ENCODE assay signal across 15 cellular contexts in the genomic region with DNA sequence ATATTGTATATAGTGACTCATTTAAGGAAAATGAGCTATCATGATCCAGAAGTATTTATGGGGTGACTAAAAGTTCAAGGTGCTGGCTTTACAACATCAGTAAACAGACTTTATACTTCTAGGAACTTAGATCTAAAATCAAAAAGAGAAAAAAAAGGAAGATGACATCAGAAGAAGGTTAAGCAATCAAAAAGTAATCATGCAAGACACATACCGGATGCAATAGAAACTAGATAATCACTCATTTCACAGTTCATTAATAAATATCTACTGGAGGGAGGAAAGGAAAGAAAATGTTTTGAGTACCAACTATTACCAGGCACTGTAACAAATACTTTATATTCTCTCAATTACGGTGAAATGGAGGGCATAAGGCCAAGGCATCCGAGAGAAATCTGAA.
DNase-seq lines count a peak whose midpoint lies in the region; ATAC-seq and TF ChIP-seq lines count a peak whose summit lies in the region.
"Had no signal": no experiment of that assay in that cellular context is flagged by ENCODE, and none has a peak within 500 bp of the region (broad histone marks: within the 10 kb centered on the region; RNA-seq: fewer than 3 reads in every experiment).

No MANE protein-coding gene starts in this region.

- DNase-seq in NOMO-1 treated with DMSO at 0.1 percent for 48 hours (lab: John Stamatoyannopoulos, UW; ENCODE audit: unreplicated experiment) (peak; percentile 54), NOMO-1 treated with dmso at 0.1 percent for 144 hours (lab: John Stamatoyannopoulos, UW; ENCODE audit: unreplicated experiment) (no peak), NCI-H226 (peak; percentile 53), fibroblast of gingiva (ENCODE audit: low read depth) (peak; percentile 9), renal cortical epithelial cell (ENCODE audit: low read depth) (peak; percentile 95), dorsolateral prefrontal cortex (no peak), SW480 (ENCODE audit: low spot score) (no peak)
- DNase-seq: 8988T; activated CD4-positive, alpha-beta T cell treated with anti-CD3 and anti-CD28 coated beads, Interleukin-2, amount 50 U/mL, for 48 hours; DND-41; effector CD8-positive, alpha-beta T cell; NCI-H524 treated with DMSO at 0.1 percent for 48 hours had no signal

- no peak for ATAC-seq in GM19455 (IDR thresholded peaks at IDR 0.05; ENCODE audit: unreplicated experiment)
- ATAC-seq: stimulated activated memory B cell treated with anti-CD40 and anti-IgM and Interleukin-4, amounts not matched to agents 10 μg/mL and 1 μg/mL and 100 μg/mL, for 72 hours had no signal

- intact Hi-C loops in dorsolateral prefrontal cortex (cut with DNase I): no loop called here

- no peaks in the 10 kb centered on the region for H3K27me3 ChIP-seq in dorsolateral prefrontal cortex
- H3K27me3 ChIP-seq: neural progenitor cell had no signal

- H3K4me3 ChIP-seq in dorsolateral prefrontal cortex: no peak overlapping the region
- H3K4me3 ChIP-seq: neural progenitor cell had no signal

- TF ChIP-seq CTCF in dorsolateral prefrontal cortex (IDR thresholded peaks at IDR 0.05 in 54 of 56, conservative IDR thresholded peaks at IDR 0.05 in 2 of 56; ENCODE audit: low read depth in 1 of 56, partially characterized antibody in 56 of 56): no peak

- H3K27ac ChIP-seq in dorsolateral prefrontal cortex: no peak overlapping the region
- H3K27ac ChIP-seq: neural progenitor cell had no signal

Comparison
In these comparisons a context has a peak if more than half of its experiments do, and no peak if none do; other contexts are left out.
1. DNase-seq: peak in NOMO-1 treated with DMSO at 0.1 percent for 48 hours (single experiment), NCI-H226 (single experiment), fibroblast of gingiva (single experiment) and renal cortical epithelial cell (single experiment); none in NOMO-1 treated with dmso at 0.1 percent for 144 hours (single experiment), dorsolateral prefrontal cortex (0 of 10) and SW480 (single experiment).